15 cellular contexts compared by ENCODE assay signal in genomic region chr6:69887026-69887425, GRCh38. TPM values are rescaled to one million over a fixed set of nuclear protein-coding genes. Genes with fewer than 3 reads are reported as not detected.
DNase-seq lines count a peak whose midpoint lies in the region; ATAC-seq and TF ChIP-seq lines count a peak whose summit lies in the region.
"Had no signal": no experiment of that assay in that cellular context is flagged by ENCODE, and none has a peak within 500 bp of the region (broad histone marks: within the 10 kb centered on the region; RNA-seq: fewer than 3 reads in every experiment).

No MANE protein-coding gene starts in this region.

- no peak overlapping the region for H3K4me3 Mint-ChIP-seq in activated T-cell treated with anti-CD3 and anti-CD28 coated beads, Interleukin-2, amount 50 U/mL, for 4 hours
- H3K4me3 Mint-ChIP-seq: dendritic cell treated with granulocyte-macrophage colony-stimulating factor and Interleukin-4, amounts not matched to agents 40 ng/mL and 50 ng/mL, for 4 days had no signal

- no peak overlapping the region for H3K9ac ChIP-seq in SK-N-MC (ENCODE audit: insufficient read length)

- H3K27me3 ChIP-seq in WERI-Rb-1 (ENCODE audit: insufficient read depth, low read depth, severe bottlenecking): no peaks in the 10 kb centered on the region
- H3K27me3 ChIP-seq: vagina had no signal

- H3K9me3 ChIP-seq in SK-N-MC (ENCODE audit: low read depth, low read length) (no peaks in the 10 kb centered on the region), WERI-Rb-1 (ENCODE audit: severe bottlenecking) (no peaks in the 10 kb centered on the region)
- H3K9me3 ChIP-seq: vagina had no signal

- H3K27ac ChIP-seq in SK-N-MC: peak overlapping the region; percentile 52; the same call in 1 of the 2 replicates
- H3K27ac ChIP-seq in WERI-Rb-1: no peak overlapping the region
- H3K27ac ChIP-seq: vagina had no signal

- H3K36me3 ChIP-seq in SK-N-MC (ENCODE audit: insufficient read depth, low read length) (peaks cover 12% of the 10 kb centered on the region; the same call in 1 of the 2 replicates), WERI-Rb-1 (no peaks in the 10 kb centered on the region)
- H3K36me3 ChIP-seq: vagina had no signal

- H3K9me3 Mint-ChIP-seq in activated T-cell treated with anti-CD3 and anti-CD28 coated beads, Interleukin-2, amount 50 U/mL, for 4 hours: no peaks in the 10 kb centered on the region
- H3K9me3 Mint-ChIP-seq: dendritic cell treated with granulocyte-macrophage colony-stimulating factor and Interleukin-4, amounts not matched to agents 40 ng/mL and 50 ng/mL, for 4 days had no signal

- peak; percentile 51 to 56 for ATAC-seq in activated T-cell treated with anti-CD3 and anti-CD28 coated beads, Interleukin-2, amount 50 U/mL, for 4 hours
- ATAC-seq in HG02678 (IDR thresholded peaks at IDR 0.05; ENCODE audit: unreplicated experiment) (peak; percentile 68), GM21576 (IDR thresholded peaks at IDR 0.05; ENCODE audit: unreplicated experiment) (no peak), HG02970 (IDR thresholded peaks at IDR 0.05; ENCODE audit: low FRiP score, unreplicated experiment) (no peak)
- peak; percentile 49 for ATAC-seq in stimulated activated naive CD8-positive, alpha-beta T cell treated with anti-CD3 and anti-CD28 coated beads, Interleukin-15, Interleukin-2, amounts not matched to agents 100 U/mL and 50 U/mL, for 24 hours

- no peak for TF ChIP-seq CTCF in WERI-Rb-1 (IDR thresholded peaks at IDR 0.05; ENCODE audit: low read depth, low read length)

- H3K27me3 Mint-ChIP-seq in activated T-cell treated with anti-CD3 and anti-CD28 coated beads, Interleukin-2, amount 50 U/mL, for 4 hours (ENCODE audit: low read depth): peaks cover 13% of the 10 kb centered on the region
- H3K27me3 Mint-ChIP-seq: dendritic cell treated with granulocyte-macrophage colony-stimulating factor and Interleukin-4, amounts not matched to agents 40 ng/mL and 50 ng/mL, for 4 days; progenitor cell of endocrine pancreas had no signal

- H3K4me3 ChIP-seq in SK-N-MC (no peak overlapping the region), WERI-Rb-1 (ENCODE audit: low read depth, low read length) (no peak overlapping the region)
- H3K4me3 ChIP-seq: vagina had no signal

- no peak for DNase-seq in activated T-cell treated with anti-CD3 and anti-CD28 coated beads, Interleukin-2, amount 50 U/mL, for 4 hours
- no peak for DNase-seq in activated T-cell treated with anti-CD3 and anti-CD28 coated beads, Interleukin-2, amount 50 U/mL, for 48 hours
- DNase-seq in SK-N-MC (ENCODE audit: low read depth, low spot score) (no peak), WERI-Rb-1 (no peak)
- no peak for DNase-seq in stimulated activated naive CD8-positive, alpha-beta T cell treated with anti-CD3 and anti-CD28 coated beads, Interleukin-15, Interleukin-2, amounts not matched to agents 100 U/mL and 50 U/mL, for 24 hours
- DNase-seq: amniotic stem cell; NCI-H1417 treated with DMSO at 0.1 percent for 48 hours; NCI-H510A; stimulated activated CD4-positive, alpha-beta T cell treated with anti-CD3 and anti-CD28 coated beads, Interleukin-15, amount 100 ng/mL, for 24 hours had no signal

- no peaks in the 10 kb centered on the region for H3K36me3 Mint-ChIP-seq in activated T-cell treated with anti-CD3 and anti-CD28 coated beads, Interleukin-2, amount 50 U/mL, for 4 hours (ENCODE audit: insufficient read depth)

- peaks cover 2% of the 10 kb centered on the region for H3K4me1 Mint-ChIP-seq in activated T-cell treated with anti-CD3 and anti-CD28 coated beads, Interleukin-2, amount 50 U/mL, for 4 hours (ENCODE audit: low read depth)

RNA-seq across cellular contexts. Expression of gene COL19A1, which starts 20.7 kb away (rescaled TPM):
- under 1 TPM in 2 of 3 donors, not detected in 1; 0.05 to 0.35 TPM for total RNA-seq in activated T-cell treated with anti-CD3 and anti-CD28 coated beads, Interleukin-2, amount 50 U/mL, for 4 hours

Comparison
In these comparisons a context has a peak if more than half of its experiments do, and no peak if none do; other contexts are left out.
1. ATAC-seq: peak in activated T-cell treated with anti-CD3 and anti-CD28 coated beads, Interleukin-2, amount 50 U/mL, for 4 hours (2 of 2), HG02678 (single experiment) and stimulated activated naive CD8-positive, alpha-beta T cell treated with anti-CD3 and anti-CD28 coated beads, Interleukin-15, Interleukin-2, amounts not matched to agents 100 U/mL and 50 U/mL, for 24 hours (single experiment); none in GM21576 (single experiment) and HG02970 (single experiment).